ENCODE assay signal across 19 cellular contexts in genomic region chr17:7712111-7712771, GRCh38. TPM values are rescaled to one million over a fixed set of nuclear protein-coding genes. Genes with fewer than 3 reads are reported as not detected.
DNase-seq lines count a peak whose midpoint lies in the region; ATAC-seq and TF ChIP-seq lines count a peak whose summit lies in the region.
"Had no signal": no experiment of that assay in that cellular context is flagged by ENCODE, and none has a peak within 500 bp of the region (broad histone marks: within the 10 kb centered on the region; RNA-seq: fewer than 3 reads in every experiment).

No MANE protein-coding gene starts in this region.

- H3K4me3 Mint-ChIP-seq in nephron progenitor cell (no peak overlapping the region), MCF 10A (ENCODE audit: unreplicated experiment) (no peak overlapping the region)
- H3K4me3 Mint-ChIP-seq: immature natural killer cell, T-cell had no signal

- H3K27ac Mint-ChIP-seq in nephron progenitor cell (no peak overlapping the region), MCF 10A (ENCODE audit: low read depth, unreplicated experiment) (no peak overlapping the region)
- H3K27ac Mint-ChIP-seq: immature natural killer cell, T-cell had no signal

- POLR2A ChIA-PET in MCF 10A (lab: Yijun Ruan, JAX) = interaction anchor here (0.6 kb wide), 1 partner anchor 23 kb away, joined by 3 read pairs; no protein-coding TSS in a partner anchor

- peak; percentile 67 for DNase-seq in NCI-H2227 (lab: John Stamatoyannopoulos, UW; ENCODE audit: unreplicated experiment)
- no peak for DNase-seq in NCI-H2227 treated with DMSO at 0.1 percent for 48 hours (lab: John Stamatoyannopoulos, UW)
- peak; percentile 70 for DNase-seq in NCI-H1105 (lab: John Stamatoyannopoulos, UW)
- peak; percentile 21 for DNase-seq in choroid plexus epithelial cell (ENCODE audit: low read depth)
- DNase-seq in nephron progenitor cell = peak; percentile 43
- DNase-seq in MCF 10A (ENCODE audit: unreplicated experiment) = no peak
- DNase-seq: ACHN; activated naive CD4-positive, alpha-beta T cell treated with Interleukin-2 at 50 U/mL for 16 hours; CD8-positive, alpha-beta memory T cell; effector CD4-positive, alpha-beta T cell; immature natural killer cell; MM.1S; NCI-H446 treated with DMSO at 0.1 percent for 48 hours; stimulated activated CD4-positive, alpha-beta T cell treated with anti-CD3 and anti-CD28 coated beads, Interleukin-4, amount 100 ng/mL, for 24 hours; T-cell; tibial artery had no signal

- CTCF ChIA-PET in MCF 10A (lab: Yijun Ruan, JAX) = interaction anchor here (0.9 to 6.1 kb wide), 2 partner anchors 24 to 80 kb away, joined by 5 to 38 read pairs; partner anchors contain the start of genes TP53 and WRAP53

- peaks cover 61% of the 10 kb centered on the region for H3K4me1 Mint-ChIP-seq in nephron progenitor cell
- peaks cover 9% of the 10 kb centered on the region for H3K4me1 Mint-ChIP-seq in MCF 10A (ENCODE audit: insufficient read depth, unreplicated experiment)

- H3K4me3 ChIP-seq in choroid plexus epithelial cell (ENCODE audit: low read depth, low read length) = no peak overlapping the region
- H3K4me3 ChIP-seq: tibial artery had no signal

- BruUV-seq in MCF 10A (replicated peaks; lab: Mats Ljungman, UMichigan) = no TSS peak

- H3K9me3 Mint-ChIP-seq in nephron progenitor cell (no peaks in the 10 kb centered on the region), MCF 10A (ENCODE audit: unreplicated experiment) (no peaks in the 10 kb centered on the region)
- H3K9me3 Mint-ChIP-seq: T-cell had no signal

- ATAC-seq in HG03571 (IDR thresholded peaks at IDR 0.05; ENCODE audit: unreplicated experiment) (no peak), HG02852 (IDR thresholded peaks at IDR 0.05; ENCODE audit: unreplicated experiment) (no peak)
- ATAC-seq: Panc1 had no signal

- peaks cover 15% of the 10 kb centered on the region for H3K36me3 Mint-ChIP-seq in nephron progenitor cell (ENCODE audit: low read depth)
- no peaks in the 10 kb centered on the region for H3K36me3 Mint-ChIP-seq in MCF 10A (ENCODE audit: insufficient read depth, unreplicated experiment)
- H3K36me3 Mint-ChIP-seq: CD8-positive, alpha-beta memory T cell; immature natural killer cell; T-cell had no signal

- H3K27me3 Mint-ChIP-seq in nephron progenitor cell (ENCODE audit: low read depth, poor library complexity) (peaks cover 39% of the 10 kb centered on the region), MCF 10A (ENCODE audit: insufficient read depth, unreplicated experiment) (peaks cover 19% of the 10 kb centered on the region)

- intact Hi-C loops in MCF 10A (cut with micrococcal nuclease) = no loop called here

- TF ChIP-seq CTCF in choroid plexus epithelial cell (conservative IDR thresholded peaks at IDR 0.05; ENCODE audit: low read depth, low read length) = no peak
- TF ChIP-seq CTCF in nephron progenitor cell (IDR thresholded peaks at IDR 0.05) = no peak
- no peak for TF ChIP-seq CTCF in MCF 10A (IDR thresholded peaks at IDR 0.05; ENCODE audit: unreplicated experiment)

RNA-seq across cellular contexts. Expression of gene DNAH2, which starts 5.3 kb away (rescaled TPM):
- total RNA-seq in MCF 10A (2022) = 0.05 and 0.12 TPM in 2 replicates
- total RNA-seq: CD8-positive, alpha-beta memory T cell; T-cell had no signal

RNA-seq across cellular contexts. Expression of gene EFNB3, which starts 7.2 kb away (rescaled TPM):
- total RNA-seq in MCF 10A (2022) = 1.3 and 1.4 TPM in 2 replicates
- total RNA-seq: CD8-positive, alpha-beta memory T cell had no signal

RNA-seq across cellular contexts. Expression of gene WRAP53, which starts 24.0 kb away (rescaled TPM):
- 10.7 and 11.7 TPM in 2 replicates for total RNA-seq in MCF 10A (2022)

RNA-seq across cellular contexts. Expression of gene TP53, which starts 25.0 kb away (rescaled TPM):
- total RNA-seq in MCF 10A (2022) = 131 and 181 TPM in 2 replicates

Comparison
In these comparisons a context has a peak if more than half of its experiments do, and no peak if none do; other contexts are left out.
1. DNase-seq: peak in NCI-H2227 (single experiment), NCI-H1105 (single experiment), choroid plexus epithelial cell (single experiment) and nephron progenitor cell (single experiment); none in NCI-H2227 treated with DMSO at 0.1 percent for 48 hours (single experiment) and MCF 10A (single experiment).